In the genomic region with DNA sequence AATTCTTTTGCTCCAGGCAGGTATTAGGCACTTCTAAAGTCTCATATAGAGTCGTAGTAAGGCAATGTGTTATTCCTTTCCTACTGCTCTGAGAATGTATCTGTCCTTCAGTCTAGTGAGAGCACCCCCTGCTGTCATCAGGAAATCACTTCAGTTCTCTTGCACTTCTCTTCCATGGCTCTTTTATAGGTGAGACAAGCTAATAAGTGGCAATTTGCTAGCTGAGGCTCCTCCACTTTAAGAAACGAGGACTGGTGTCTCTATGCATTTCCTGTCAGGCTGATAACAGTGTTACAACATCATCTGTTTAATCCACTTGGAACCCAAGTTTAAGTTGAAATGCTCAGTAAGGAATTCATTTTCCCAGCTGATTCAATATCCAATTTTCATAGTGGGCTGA, we compare ENCODE assay signal across 9 cellular contexts.
A peak's percentile ranks its signal among the peaks of the same experiment; 100 is the strongest.
DNase-seq lines count a peak whose midpoint lies in the region; ATAC-seq and TF ChIP-seq lines count a peak whose summit lies in the region.
"Had no signal": no experiment of that assay in that cellular context is flagged by ENCODE, and none has a peak within 500 bp of the region (broad histone marks: within the 10 kb centered on the region; RNA-seq: fewer than 3 reads in every experiment).

No MANE protein-coding gene starts in this region.

- no peaks in the 10 kb centered on the region for H3K4me1 Mint-ChIP-seq in endothelial cell (ENCODE audit: unreplicated experiment)
- peaks cover 44% of the 10 kb centered on the region for H3K4me1 Mint-ChIP-seq in osteocyte (ENCODE audit: unreplicated experiment)

- ATAC-seq in GM18502 (IDR thresholded peaks at IDR 0.05; ENCODE audit: poor library complexity, unreplicated experiment) (peak; percentile 67), HG02981 (IDR thresholded peaks at IDR 0.05; ENCODE audit: unreplicated experiment) (peak; percentile 68), GM21576 (IDR thresholded peaks at IDR 0.05; ENCODE audit: unreplicated experiment) (no peak)

- H3K27me3 ChIP-seq in AG04450 (ENCODE audit: control insufficient read depth, insufficient read depth, low read length), result no peaks in the 10 kb centered on the region
- H3K27me3 ChIP-seq: thyroid gland had no signal

- POLR2A ChIA-PET in AG04450 (lab: Yijun Ruan, JAX), result no interaction called here

- H3K4me3 Mint-ChIP-seq in endothelial cell (ENCODE audit: unreplicated experiment) (no peak overlapping the region), osteocyte (ENCODE audit: unreplicated experiment) (no peak overlapping the region)

- H3K27ac Mint-ChIP-seq in endothelial cell (ENCODE audit: unreplicated experiment), result no peak overlapping the region
- H3K27ac Mint-ChIP-seq in osteocyte (ENCODE audit: unreplicated experiment), result no peak overlapping the region

- peak; percentile 61 for TF ChIP-seq CTCF in AG04450 (IDR thresholded peaks at IDR 0.05; ENCODE audit: low read depth, low read length)
- peak; percentile 57 for TF ChIP-seq CTCF in endothelial cell (IDR thresholded peaks at IDR 0.05; ENCODE audit: unreplicated experiment)
- peak; percentile 58 for TF ChIP-seq CTCF in osteocyte (IDR thresholded peaks at IDR 0.05)

- DNase-seq in AG04450 (ENCODE audit: low read depth, low spot score) (no peak), NCI-H82 treated with DMSO at 0.1 percent for 48 hours (lab: John Stamatoyannopoulos, UW; ENCODE audit: unreplicated experiment) (peak; percentile 62), endothelial cell (ENCODE audit: low spot score) (peak; percentile 50), osteocyte (ENCODE audit: extremely low spot score, unreplicated experiment) (no peak)
- no peak for DNase-seq in activated effector memory CD4-positive, alpha-beta T cell treated with Interleukin-2 at 50 U/mL for 16 hours

- peaks cover 3% of the 10 kb centered on the region for H3K27me3 Mint-ChIP-seq in endothelial cell (ENCODE audit: unreplicated experiment)
- H3K27me3 Mint-ChIP-seq in osteocyte (ENCODE audit: unreplicated experiment), result no peaks in the 10 kb centered on the region

- CTCF ChIA-PET in AG04450 (lab: Charles Lee), result interaction anchor here (0.6 to 3.0 kb wide), 17 partner anchors 8 to 1265 kb away, joined by 3 to 20 read pairs (median 4); partner anchors contain the start of gene FOXP2

- H3K9me3 Mint-ChIP-seq in endothelial cell (ENCODE audit: unreplicated experiment), result no peaks in the 10 kb centered on the region
- H3K9me3 Mint-ChIP-seq in osteocyte (ENCODE audit: unreplicated experiment), result no peaks in the 10 kb centered on the region

- no peak overlapping the region for H3K4me3 ChIP-seq in AG04450 (ENCODE audit: low read depth, low read length)
- H3K4me3 ChIP-seq: thyroid gland had no signal

- no peaks in the 10 kb centered on the region for H3K9me3 ChIP-seq in AG04450 (ENCODE audit: control insufficient read depth, insufficient read depth, low read length)
- H3K9me3 ChIP-seq: thyroid gland had no signal

- no peaks in the 10 kb centered on the region for H3K36me3 Mint-ChIP-seq in endothelial cell (ENCODE audit: low read depth, unreplicated experiment)
- no peaks in the 10 kb centered on the region for H3K36me3 Mint-ChIP-seq in osteocyte (ENCODE audit: unreplicated experiment)

- no peak overlapping the region for H3K27ac ChIP-seq in AG04450 (ENCODE audit: low read depth, low read length)
- H3K27ac ChIP-seq: thyroid gland had no signal

Comparison
In these comparisons a context has a peak if more than half of its experiments do, and no peak if none do; other contexts are left out.
1. DNase-seq: peak in NCI-H82 treated with DMSO at 0.1 percent for 48 hours (single experiment) and endothelial cell (single experiment); none in AG04450 (single experiment), osteocyte (single experiment) and activated effector memory CD4-positive, alpha-beta T cell treated with Interleukin-2 at 50 U/mL for 16 hours (single experiment).
2. Peak in every context shown above with its lines, with median percentiles within 50 percentile points of each other: CTCF ChIP-seq.